In genomic region chr22:27032121-27032761, GRCh38 we compare ENCODE assay signal across 12 cellular contexts.
A peak's percentile ranks its signal among the peaks of the same experiment; 100 is the strongest.
DNase-seq lines count a peak whose midpoint lies in the region; ATAC-seq and TF ChIP-seq lines count a peak whose summit lies in the region.
"Had no signal": no experiment of that assay in that cellular context is flagged by ENCODE, and none has a peak within 500 bp of the region (broad histone marks: within the 10 kb centered on the region; RNA-seq: fewer than 3 reads in every experiment).

No MANE protein-coding gene starts in this region.

- H2BK15ac ChIP-seq in mesendoderm (replicated peaks; ENCODE audit: low read depth): no peak overlapping the region

- no peak overlapping the region for H2BK120ac ChIP-seq in mesendoderm (ENCODE audit: low read depth, low read length)

- intact Hi-C loops in upper lobe of right lung (cut with DNase I): no loop called here

- DNase-seq in AG10803 (ENCODE audit: low read depth) (no peak), NCI-H1694 treated with DMSO at 0.1 percent for 48 hours (lab: John Stamatoyannopoulos, UW) (peak; percentile 79), choroid plexus epithelial cell (ENCODE audit: low read depth) (peak; percentile 46), mesendoderm (peak; percentile 83), H4 (ENCODE audit: low spot score) (no peak), AML-193 (lab: John Stamatoyannopoulos, UW) (no peak), upper lobe of right lung (no peak)
- DNase-seq: GOT3, Kasumi-1 had no signal

- H3K79me1 ChIP-seq in mesendoderm (ENCODE audit: low read length): no peaks in the 10 kb centered on the region

- no peak overlapping the region for H4K5ac ChIP-seq in mesendoderm (ENCODE audit: low read length)

- H3K4me1 ChIP-seq in mesendoderm (ENCODE audit: control insufficient read depth, low read depth, low read length) (peaks cover 2% of the 10 kb centered on the region), upper lobe of right lung (no peaks in the 10 kb centered on the region)

- H3K27me3 ChIP-seq in mesendoderm (ENCODE audit: insufficient read depth, low read length, poor library complexity): peaks cover 2% of the 10 kb centered on the region
- H3K27me3 ChIP-seq in upper lobe of right lung: peaks cover 9% of the 10 kb centered on the region

- no peak overlapping the region for H3K4me3 ChIP-seq in AG10803 (ENCODE audit: low read length)
- no peak overlapping the region for H3K4me3 ChIP-seq in choroid plexus epithelial cell (ENCODE audit: low read depth, low read length)
- no peak overlapping the region for H3K4me3 ChIP-seq in mesendoderm (ENCODE audit: low read length)
- no peak overlapping the region for H3K4me3 ChIP-seq in upper lobe of right lung
- H3K4me3 ChIP-seq: skin epidermis, tibial nerve had no signal

- no peak overlapping the region for H3K4me2 ChIP-seq in mesendoderm (ENCODE audit: low read length)

- H3K23ac ChIP-seq in mesendoderm (ENCODE audit: low read length): no peak overlapping the region

- H3K79me2 ChIP-seq in mesendoderm (ENCODE audit: control insufficient read depth, insufficient read depth, low read length): no peaks in the 10 kb centered on the region

- H4K8ac ChIP-seq in mesendoderm (ENCODE audit: low read depth, low read length): no peak overlapping the region

- no peak overlapping the region for H2BK5ac ChIP-seq in mesendoderm (ENCODE audit: low read length)

- no peak overlapping the region for H3K9ac ChIP-seq in mesendoderm (ENCODE audit: low read length)

- peak; percentile 33 for TF ChIP-seq CTCF in AG10803 (conservative IDR thresholded peaks at IDR 0.05; ENCODE audit: low read length)
- peak; percentile 48 for TF ChIP-seq CTCF in choroid plexus epithelial cell (conservative IDR thresholded peaks at IDR 0.05; ENCODE audit: low read depth, low read length)
- TF ChIP-seq CTCF in upper lobe of right lung (IDR thresholded peaks at IDR 0.05): no peak

- no peak overlapping the region for H3K4ac ChIP-seq in mesendoderm (ENCODE audit: low read depth, low read length)

- no peak overlapping the region for H3K27ac ChIP-seq in mesendoderm (ENCODE audit: low read depth, low read length)
- H3K27ac ChIP-seq in upper lobe of right lung: no peak overlapping the region
- H3K27ac ChIP-seq: skin epidermis, tibial nerve had no signal

- no CpG with 5 or more reads among the region's 28 CpGs for whole genome bisulfite sequencing in mesendoderm (ENCODE audit: extremely low coverage, insufficient coverage, low lambda C conversion rate)

- ATAC-seq in upper lobe of right lung: no peak
- no peak for ATAC-seq in GM18519 (IDR thresholded peaks at IDR 0.05; ENCODE audit: low FRiP score, unreplicated experiment)

- no peaks in the 10 kb centered on the region for H3K9me3 ChIP-seq in upper lobe of right lung

- H2AK5ac ChIP-seq in mesendoderm (ENCODE audit: low read length): no peak overlapping the region

- no peak overlapping the region for H3K18ac ChIP-seq in mesendoderm (ENCODE audit: low read length)

- H3K56ac ChIP-seq in mesendoderm (ENCODE audit: low read length): no peak overlapping the region

- H3K36me3 ChIP-seq in mesendoderm (ENCODE audit: control insufficient read depth, insufficient read depth, low read length): no peaks in the 10 kb centered on the region
- no peaks in the 10 kb centered on the region for H3K36me3 ChIP-seq in upper lobe of right lung
- H3K36me3 ChIP-seq: tibial nerve had no signal

Comparison
In these comparisons a context has a peak if more than half of its experiments do, and no peak if none do; other contexts are left out.
1. DNase-seq: peak in NCI-H1694 treated with DMSO at 0.1 percent for 48 hours (single experiment), choroid plexus epithelial cell (single experiment) and mesendoderm (single experiment); none in AG10803 (single experiment), H4 (single experiment), AML-193 (0 of 2) and upper lobe of right lung (single experiment).